ENCODE assay signal across 7 cellular contexts in genomic region chr10:116274141-116274861, GRCh38.
DNase-seq lines count a peak whose midpoint lies in the region; ATAC-seq and TF ChIP-seq lines count a peak whose summit lies in the region.

No MANE protein-coding gene starts in this region.

- 0 out of 2 replicates have a peak, but pooled peaks have one; percentile 11 for TF ChIP-seq CTCF in WERI-Rb-1 (IDR thresholded peaks at IDR 0.05; ENCODE audit: low read depth, low read length)

- ATAC-seq in GM19351 (IDR thresholded peaks at IDR 0.05; ENCODE audit: unreplicated experiment) (no peak), HG03460 (IDR thresholded peaks at IDR 0.05; ENCODE audit: unreplicated experiment) (no peak), GM19397 (IDR thresholded peaks at IDR 0.05; ENCODE audit: unreplicated experiment) (no peak)

- H3K27me3 ChIP-seq in WERI-Rb-1 (ENCODE audit: insufficient read depth, low read depth, severe bottlenecking) = peaks cover 16% of the 10 kb centered on the region
- peaks cover 91% of the 10 kb centered on the region for H3K27me3 ChIP-seq in iPS-20b (ENCODE audit: insufficient read depth, low read length)
- peaks cover 5 to 38% of the 10 kb centered on the region in 2 donors for H3K27me3 ChIP-seq in stomach smooth muscle (ENCODE audit: control insufficient read depth in 1 of 2, insufficient read depth in 2 of 2, low read length in 2 of 2)

- H3K4me1 ChIP-seq in iPS-20b (ENCODE audit: insufficient read depth, low read length) (peaks cover 4% of the 10 kb centered on the region; the same call in 1 of the 2 replicates), stomach smooth muscle (ENCODE audit: control insufficient read depth, insufficient read depth, low read length) (peaks cover 40% of the 10 kb centered on the region)

- no peak overlapping the region for H3K9ac ChIP-seq in iPS-20b (ENCODE audit: low read depth, low read length)
- H3K9ac ChIP-seq in stomach smooth muscle (ENCODE audit: low read length in 2 of 2) = peak overlapping the region; percentile 7 to 53

- H3K27ac ChIP-seq in WERI-Rb-1 (peak overlapping the region; percentile 74), iPS-20b (ENCODE audit: low read length) (no peak overlapping the region), stomach smooth muscle (ENCODE audit: low read length) (peak overlapping the region; percentile 41)

- no peaks in the 10 kb centered on the region for H3K36me3 ChIP-seq in WERI-Rb-1
- H3K36me3 ChIP-seq in iPS-20b (ENCODE audit: insufficient read depth, low read depth, low read length) = no peaks in the 10 kb centered on the region
- H3K36me3 ChIP-seq in stomach smooth muscle (ENCODE audit: control insufficient read depth in 2 of 2, insufficient read depth in 2 of 2, low read length in 2 of 2) = no peaks in the 10 kb centered on the region

- H3K9me3 ChIP-seq in WERI-Rb-1 (ENCODE audit: severe bottlenecking) = no peaks in the 10 kb centered on the region
- no peaks in the 10 kb centered on the region for H3K9me3 ChIP-seq in iPS-20b (ENCODE audit: insufficient read depth, low read depth, low read length)
- H3K9me3 ChIP-seq in stomach smooth muscle (ENCODE audit: control insufficient read depth in 2 of 2, low read length in 2 of 2) = no peaks in the 10 kb centered on the region

- peak; percentile 57 for DNase-seq in HEK293T (ENCODE audit: extremely low spot score)
- DNase-seq in WERI-Rb-1 = peak; percentile 75

- POLR2A ChIA-PET in HEK293T (lab: Yijun Ruan, JAX) = no interaction called here

- CTCF ChIA-PET in HEK293T (lab: Yijun Ruan, JAX) = no interaction called here

- H3K4me3 ChIP-seq in WERI-Rb-1 (ENCODE audit: low read depth, low read length) (peak overlapping the region; percentile 78), iPS-20b (ENCODE audit: low read length) (peak overlapping the region; percentile 75), stomach smooth muscle (ENCODE audit: low read length in 2 of 2) (peak overlapping the region; percentile 77 to 80)

TF ChIP-seq in HEK293T, 16 proteins besides CTCF, POLR2A, EP300 and RAD21:
- TF ChIP-seq L3MBTL2 (conservative IDR thresholded peaks at IDR 0.05) = peak; percentile 38
- no peak for TF ChIP-seq HDGF (IDR thresholded peaks at IDR 0.05; ENCODE audit: borderline replicate concordance)
- TF ChIP-seq ARNT (IDR thresholded peaks at IDR 0.05) = no peak
- no peak for TF ChIP-seq LEF1 (IDR thresholded peaks at IDR 0.05; ENCODE audit: borderline replicate concordance)
